In the genomic region with DNA sequence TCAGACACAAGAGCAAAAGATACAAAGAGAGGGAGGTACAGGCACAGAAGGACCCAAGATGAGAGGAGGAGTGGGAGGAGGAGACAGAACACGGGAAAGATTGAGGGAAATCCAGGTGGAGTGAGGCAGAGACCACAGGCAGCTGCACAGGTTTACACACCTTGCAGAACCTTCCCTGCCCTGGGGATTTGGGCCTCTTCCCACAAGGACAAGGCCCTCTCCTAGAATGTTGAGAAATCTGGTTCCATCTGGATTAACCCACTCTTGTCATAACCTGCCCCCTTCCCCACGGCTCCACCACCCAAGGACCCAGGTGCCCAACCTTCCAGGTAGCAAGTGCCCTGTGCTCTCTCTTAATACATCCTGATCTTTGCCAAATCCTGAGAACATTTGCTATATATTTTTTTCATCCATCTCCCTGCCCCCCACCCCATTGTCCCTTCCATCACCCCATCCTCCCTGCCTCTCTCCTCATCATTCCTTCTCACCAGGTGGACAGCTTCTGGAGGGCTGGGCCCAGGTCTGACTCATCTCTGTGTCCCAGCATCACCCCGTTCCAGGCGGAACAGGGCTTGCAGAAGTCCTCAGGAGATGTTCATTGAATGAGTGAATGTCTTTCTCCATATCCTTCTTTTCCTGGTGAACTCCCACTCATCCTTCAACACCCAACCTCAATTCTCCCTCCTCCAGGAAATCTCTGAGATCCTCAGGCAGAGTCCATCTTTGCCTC, we compare ENCODE assay signal across 22 cellular contexts. TPM values are rescaled to one million over a fixed set of nuclear protein-coding genes. Genes with fewer than 3 reads are reported as not detected.
A peak's percentile ranks its signal among the peaks of the same experiment; 100 is the strongest.
DNase-seq lines count a peak whose midpoint lies in the region; ATAC-seq and TF ChIP-seq lines count a peak whose summit lies in the region.
"Had no signal": no experiment of that assay in that cellular context is flagged by ENCODE, and none has a peak within 500 bp of the region (broad histone marks: within the 10 kb centered on the region; RNA-seq: fewer than 3 reads in every experiment).

No MANE protein-coding gene starts in this region.

- ATAC-seq in HG03196 (IDR thresholded peaks at IDR 0.05; ENCODE audit: unreplicated experiment) (no peak), GM18873 (IDR thresholded peaks at IDR 0.05; ENCODE audit: low FRiP score, unreplicated experiment) (no peak)
- ATAC-seq: GM12878, SK-N-SH treated with all-trans-retinoic acid at 6 μM for 48 hours had no signal

- CTCF ChIA-PET in mammary epithelial cell (lab: Charles Lee; ENCODE audit: low non-redundant PET): no interaction called here

- H3K9me3 ChIP-seq in mammary epithelial cell (replicated peaks; ENCODE audit: insufficient read depth, low read length) (no peaks in the 10 kb centered on the region), esophagus squamous epithelium (no peaks in the 10 kb centered on the region), transverse colon (no peaks in the 10 kb centered on the region)
- H3K9me3 ChIP-seq: Caco-2, HAP-1, MG63 had no signal

- peak; percentile 35 for DNase-seq in HT-29 (ENCODE audit: low spot score)
- peak; percentile 92 for DNase-seq in mammary epithelial cell
- DNase-seq in esophagus squamous epithelium (lab: John Stamatoyannopoulos, UW): no peak
- no peak for DNase-seq in transverse colon
- DNase-seq: Caco-2; CD4-positive, alpha-beta T cell; DND-41; Kasumi-1; MG63; NCI-H1417; NCI-H1694 treated with DMSO at 0.1 percent for 48 hours; NCI-H2081 treated with DMSO at 0.1 percent for 48 hours; NCI-H446; NCI-H526 had no signal

- no peaks in the 10 kb centered on the region for H4K20me1 ChIP-seq in mammary epithelial cell (ENCODE audit: insufficient read depth, low read length)

- H3K36me3 ChIP-seq in mammary epithelial cell (ENCODE audit: insufficient read depth, low read length) (peaks cover 4% of the 10 kb centered on the region), esophagus squamous epithelium (peaks cover 0 to 10% (median 0%) of the 10 kb centered on the region in 3 donors), transverse colon (no peaks in the 10 kb centered on the region)
- H3K36me3 ChIP-seq: HAP-1, MG63 had no signal

- intact Hi-C loops in mammary epithelial cell (cut with micrococcal nuclease): loop anchor here (1.0 kb wide), 1 partner anchor 9 kb away; a partner anchor contains a TSS
- intact Hi-C loops in esophagus squamous epithelium (cut with DNase I): no loop called here
- intact Hi-C loops in transverse colon (cut with DNase I; ENCODE audit: low total_unique reads): no loop called here

- H3K4me3 ChIP-seq in mammary epithelial cell (replicated peaks in 1 of 3; ENCODE audit: insufficient read depth in 1 of 3, low read depth in 2 of 3, low read length in 3 of 3) (no peak overlapping the region), esophagus squamous epithelium (no peak overlapping the region), skin epidermis (no peak overlapping the region), transverse colon (no peak overlapping the region)
- H3K4me3 ChIP-seq: GM12878, HAP-1, MG63 had no signal

- in situ Hi-C loops in mammary epithelial cell (cut with MboI; ENCODE audit: low sequenced_read_pairs in 2 of 2) (loop anchor here in 1 of 2 donors (5.0 kb wide), 1 partner anchor 78 kb away; no protein-coding TSS in a partner anchor), transverse colon (cut with MboI; ENCODE audit: low pct_ligation_motif_present in 1 of 4, low pct_unique_long_range_greater_than_20kb in 1 of 4, low sequenced_read_pairs in 3 of 4) (no loop called here)

- TF ChIP-seq CTCF in mammary epithelial cell (conservative IDR thresholded peaks at IDR 0.05 in 1 of 2, IDR thresholded peaks at IDR 0.05 in 1 of 2; ENCODE audit: extremely low read depth in 1 of 2, insufficient read depth in 1 of 2, low read depth in 1 of 2, low read length in 2 of 2) (no peak), esophagus squamous epithelium (IDR thresholded peaks at IDR 0.05) (no peak), transverse colon (IDR thresholded peaks at IDR 0.05) (no peak)

- H3K27me3 ChIP-seq in mammary epithelial cell (ENCODE audit: insufficient read depth, low read length): no peaks in the 10 kb centered on the region
- peaks cover 0 to 67% (median 0%) of the 10 kb centered on the region in 4 donors for H3K27me3 ChIP-seq in esophagus squamous epithelium
- H3K27me3 ChIP-seq in transverse colon: peaks cover 49% of the 10 kb centered on the region

- no peaks in the 10 kb centered on the region for H3K79me2 ChIP-seq in mammary epithelial cell (ENCODE audit: insufficient read depth, low read length)

- dilution Hi-C loops in mammary epithelial cell (cut with HindIII; ENCODE audit: low sequenced_read_pairs): loop anchor here (5.0 kb wide), 1 partner anchor 73 kb away; no protein-coding TSS in a partner anchor

- WGBS in mammary epithelial cell (ENCODE audit: low coverage, missing lambda C conversion rate): 0% methylated on average over 3 of the region's 4 CpGs
- 31 to 47% methylated on average over 4 of the region's 4 CpGs for WGBS in esophagus squamous epithelium, 2 donors
- WGBS in transverse colon (ENCODE audit: low coverage in 1 of 2), 2 donors: 63 to 81% methylated on average over 3 to 4 of the region's 4 CpGs

- BruUV-seq in mammary epithelial cell (replicated peaks; lab: Mats Ljungman, UMichigan): no TSS peak

- TF ChIP-seq POLR2A in esophagus squamous epithelium (IDR thresholded peaks at IDR 0.05) (no peak), transverse colon (IDR thresholded peaks at IDR 0.05) (no peak)

- H2AFZ ChIP-seq in mammary epithelial cell (ENCODE audit: low read depth, low read length): peak overlapping the region; percentile 48

- peak overlapping the region; percentile 59 for H3K9ac ChIP-seq in mammary epithelial cell (ENCODE audit: insufficient read depth, low read length)

- H3K27ac ChIP-seq in mammary epithelial cell (ENCODE audit: insufficient read depth, low read depth, low read length) (peak overlapping the region; percentile 86), esophagus squamous epithelium (peak overlapping the region; percentile 28 to 63 (median 62)), skin epidermis (peak overlapping the region in 13 of 21 experiments; percentile 20 to 71 (median 55)), transverse colon (no peak overlapping the region)

- peaks cover 42% of the 10 kb centered on the region for H3K4me1 ChIP-seq in mammary epithelial cell (ENCODE audit: insufficient read depth, low read length)
- peaks cover 3 to 25% (median 10%) of the 10 kb centered on the region in 3 donors for H3K4me1 ChIP-seq in esophagus squamous epithelium
- H3K4me1 ChIP-seq in transverse colon: no peaks in the 10 kb centered on the region
- H3K4me1 ChIP-seq: Caco-2, HAP-1 had no signal

- H3K4me2 ChIP-seq in mammary epithelial cell (ENCODE audit: insufficient read depth, low read depth, low read length): peak overlapping the region; percentile 58

- TF ChIP-seq EP300 in transverse colon (IDR thresholded peaks at IDR 0.05; ENCODE audit: low read depth): no peak

RNA-seq across cellular contexts. Expression of a gene that starts 8.8 kb away (rescaled TPM):
- total RNA-seq in HT-29 (2014; rRNA removed; shearing (Covaris generic)): 4.2 and 8.7 TPM in 2 replicates
- total RNA-seq in mammary epithelial cell (10 to 100 TPM; 51.5 to 80.0 TPM), esophagus squamous epithelium (100 to 1,000 TPM in 3 of 4 donors, 10 to 100 TPM in 1; 32.8 to 235 (median 191) TPM), transverse colon (not detected)
- polyA plus RNA-seq in mammary epithelial cell: 127 TPM
- 167 TPM for polyA minus RNA-seq in mammary epithelial cell
- total RNA-seq: A673; CD4-positive, alpha-beta T cell; GM12878 had no signal
- polyA plus RNA-seq: BJ, GM12878 had no signal

RNA-seq across cellular contexts. Expression of a gene that starts 9.3 kb away (rescaled TPM):
- 154 and 171 TPM in 2 replicates for total RNA-seq in HT-29 (2014; rRNA removed; shearing (Covaris generic))
- total RNA-seq in mammary epithelial cell (10 to 100 TPM; 63.1 to 74.0 TPM), esophagus squamous epithelium (100 to 1,000 TPM in 3 of 4 donors, 10 to 100 TPM in 1; 73.4 to 816 (median 310) TPM), transverse colon (1 to 10 TPM in 1 of 4 donors, under 1 TPM in 1, not detected in 2; 0.27 to 1.3 TPM)
- polyA plus RNA-seq in mammary epithelial cell: 232 TPM
- polyA minus RNA-seq in mammary epithelial cell: 300 TPM
- total RNA-seq: A673; Caco-2; CD4-positive, alpha-beta T cell; GM12878 had no signal
- polyA plus RNA-seq: BJ, GM12878 had no signal

RNA-seq across cellular contexts. Expression of a gene that starts 16.2 kb away (rescaled TPM):
- 128 and 138 TPM in 2 replicates for total RNA-seq in HT-29 (2014; rRNA removed; shearing (Covaris generic))
- total RNA-seq in mammary epithelial cell: 1 to 10 TPM; 2.3 to 2.5 TPM
- 1.5 TPM for polyA plus RNA-seq in mammary epithelial cell
- polyA minus RNA-seq in mammary epithelial cell: not detected
- total RNA-seq in esophagus squamous epithelium: 100 to 1,000 TPM; 171 to 460 (median 244) TPM
- total RNA-seq in transverse colon: under 1 TPM in 2 of 4 donors, not detected in 2; 0.55 to 0.79 TPM
- total RNA-seq: A673; Caco-2; CD4-positive, alpha-beta T cell; GM12878 had no signal
- polyA plus RNA-seq: BJ, GM12878 had no signal

RNA-seq across cellular contexts. Expression of a gene that starts 24.6 kb away (rescaled TPM):
- 7.3 and 9.1 TPM in 2 replicates for total RNA-seq in HT-29 (2014; rRNA removed; shearing (Covaris generic))
- not detected for total RNA-seq in mammary epithelial cell
- not detected for polyA plus RNA-seq in mammary epithelial cell
- not detected for polyA minus RNA-seq in mammary epithelial cell
- total RNA-seq in esophagus squamous epithelium: 100 to 1,000 TPM in 2 of 4 donors, 10 to 100 TPM in 2; 16.2 to 231 (median 115) TPM
- under 1 TPM in 1 of 4 donors, not detected in 3; 0.41 TPM for total RNA-seq in transverse colon
- total RNA-seq: A673; Caco-2; CD4-positive, alpha-beta T cell; GM12878 had no signal
- polyA plus RNA-seq: BJ, GM12878 had no signal

RNA-seq across cellular contexts. Expression of a gene that starts 26.5 kb away (rescaled TPM):
- 0.13 and 0.31 TPM in 2 replicates for total RNA-seq in HT-29 (2014; rRNA removed; shearing (Covaris generic))
- total RNA-seq in mammary epithelial cell (100 to 1,000 TPM in 1 of 2 donors, 10 to 100 TPM in 1; 47.3 to 584 TPM), esophagus squamous epithelium (100 to 1,000 TPM in 3 of 4 donors, 1 to 10 TPM in 1; 9.5 to 309 (median 198) TPM), transverse colon (not detected)
- polyA plus RNA-seq in mammary epithelial cell: 196 TPM
- polyA minus RNA-seq in mammary epithelial cell: 231 TPM
- total RNA-seq: A673; Caco-2; CD4-positive, alpha-beta T cell; GM12878 had no signal
- polyA plus RNA-seq: BJ, GM12878 had no signal

Comparison
In these comparisons a context has a peak if more than half of its experiments do, and no peak if none do; other contexts are left out.
1. DNase-seq: peak in HT-29 (single experiment) and mammary epithelial cell (single experiment); none in esophagus squamous epithelium (single experiment) and transverse colon (single experiment).
2. H3K27ac ChIP-seq: peak in mammary epithelial cell (single experiment), esophagus squamous epithelium (4 of 4) and skin epidermis (13 of 21); none in transverse colon (0 of 4).
3. RNA of a gene that starts 9.3 kb away (total RNA-seq): 73.4 to 816 TPM in esophagus squamous epithelium, 154 to 171 TPM in HT-29 and 63.1 to 74.0 TPM in mammary epithelial cell; 0.27 to 1.3 TPM in transverse colon; every median in the first group is over 10 times any median in the second.
4. RNA of a gene that starts 16.2 kb away (total RNA-seq): 171 to 460 TPM in esophagus squamous epithelium and 128 to 138 TPM in HT-29; 2.3 to 2.5 TPM in mammary epithelial cell and 0.55 to 0.79 TPM in transverse colon; every median in the first group is over 10 times any median in the second.